In the genomic region with DNA sequence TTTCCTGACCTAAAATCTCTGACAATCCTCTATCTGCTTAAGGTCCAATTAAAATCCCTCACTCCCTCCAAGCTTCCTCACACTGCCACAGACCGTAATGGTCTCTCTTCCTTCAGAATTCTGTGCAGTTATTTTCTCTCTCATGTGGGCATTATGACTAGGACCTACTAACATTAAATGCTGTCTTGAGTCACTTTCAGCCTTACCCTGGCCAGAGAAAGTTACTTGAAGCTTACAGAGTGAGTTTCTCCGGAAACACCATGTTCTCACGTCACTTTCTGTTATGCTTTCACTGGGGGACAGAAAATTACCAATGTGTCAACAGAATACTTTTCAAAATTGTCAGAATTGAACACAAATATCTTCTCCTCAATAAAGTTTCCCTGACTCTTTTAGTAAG, we compare ENCODE assay signal across 1 cellular context.
TF ChIP-seq lines count a peak whose summit lies in the region.

No MANE protein-coding gene starts in this region.

TF ChIP-seq in GM12878, 131 proteins besides CTCF, POLR2A, EP300 and RAD21 (continued from another document):
- TF ChIP-seq, protein P1, sequence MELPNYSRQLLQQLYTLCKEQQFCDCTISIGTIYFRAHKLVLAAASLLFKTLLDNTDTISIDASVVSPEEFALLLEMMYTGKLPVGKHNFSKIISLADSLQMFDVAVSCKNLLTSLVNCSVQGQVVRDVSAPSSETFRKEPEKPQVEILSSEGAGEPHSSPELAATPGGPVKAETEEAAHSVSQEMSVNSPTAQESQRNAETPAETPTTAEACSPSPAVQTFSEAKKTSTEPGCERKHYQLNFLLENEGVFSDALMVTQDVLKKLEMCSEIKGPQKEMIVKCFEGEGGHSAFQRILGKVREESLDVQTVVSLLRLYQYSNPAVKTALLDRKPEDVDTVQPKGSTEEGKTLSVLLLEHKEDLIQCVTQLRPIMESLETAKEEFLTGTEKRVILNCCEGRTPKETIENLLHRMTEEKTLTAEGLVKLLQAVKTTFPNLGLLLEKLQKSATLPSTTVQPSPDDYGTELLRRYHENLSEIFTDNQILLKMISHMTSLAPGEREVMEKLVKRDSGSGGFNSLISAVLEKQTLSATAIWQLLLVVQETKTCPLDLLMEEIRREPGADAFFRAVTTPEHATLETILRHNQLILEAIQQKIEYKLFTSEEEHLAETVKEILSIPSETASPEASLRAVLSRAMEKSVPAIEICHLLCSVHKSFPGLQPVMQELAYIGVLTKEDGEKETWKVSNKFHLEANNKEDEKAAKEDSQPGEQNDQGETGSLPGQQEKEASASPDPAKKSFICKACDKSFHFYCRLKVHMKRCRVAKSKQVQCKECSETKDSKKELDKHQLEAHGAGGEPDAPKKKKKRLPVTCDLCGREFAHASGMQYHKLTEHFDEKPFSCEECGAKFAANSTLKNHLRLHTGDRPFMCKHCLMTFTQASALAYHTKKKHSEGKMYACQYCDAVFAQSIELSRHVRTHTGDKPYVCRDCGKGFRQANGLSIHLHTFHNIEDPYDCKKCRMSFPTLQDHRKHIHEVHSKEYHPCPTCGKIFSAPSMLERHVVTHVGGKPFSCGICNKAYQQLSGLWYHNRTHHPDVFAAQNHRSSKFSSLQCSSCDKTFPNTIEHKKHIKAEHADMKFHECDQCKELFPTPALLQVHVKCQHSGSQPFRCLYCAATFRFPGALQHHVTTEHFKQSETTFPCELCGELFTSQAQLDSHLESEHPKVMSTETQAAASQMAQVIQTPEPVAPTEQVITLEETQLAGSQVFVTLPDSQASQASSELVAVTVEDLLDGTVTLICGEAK (IDR thresholded peaks at IDR 0.05; ENCODE audit: borderline replicate concordance), result peak; percentile 64; the same call in 1 of the 2 replicates
- no peak for TF ChIP-seq TBL1XR1 (IDR thresholded peaks at IDR 0.05; ENCODE audit: low read depth, low read length)
- no peak for TF ChIP-seq ZNF384 (IDR thresholded peaks at IDR 0.05; ENCODE audit: borderline replicate concordance, low read depth, low read length)
- TF ChIP-seq JUND (IDR thresholded peaks at IDR 0.05; ENCODE audit: low read depth, low read length), result no peak
- no peak for TF ChIP-seq POLR2AphosphoS5 (IDR thresholded peaks at IDR 0.05; ENCODE audit: low read length)
- TF ChIP-seq SREBF2 (IDR thresholded peaks at IDR 0.05; ENCODE audit: low read length), result no peak
- TF ChIP-seq CHD2 (IDR thresholded peaks at IDR 0.05; ENCODE audit: borderline replicate concordance, low read depth, low read length), result no peak
- TF ChIP-seq EGR1 (IDR thresholded peaks at IDR 0.05; ENCODE audit: borderline replicate concordance in 1 of 2, low read depth in 2 of 2, low read length in 2 of 2), result no peak
- TF ChIP-seq YY1 (IDR thresholded peaks at IDR 0.05; ENCODE audit: low read depth, low read length), result no peak
- TF ChIP-seq EED (IDR thresholded peaks at IDR 0.05; ENCODE audit: low read depth), result no peak
- no peak for TF ChIP-seq TCF12 (IDR thresholded peaks at IDR 0.05; ENCODE audit: low read depth, low read length)
- TF ChIP-seq ZNF217 (IDR thresholded peaks at IDR 0.05), result no peak
- TF ChIP-seq, protein P2, sequence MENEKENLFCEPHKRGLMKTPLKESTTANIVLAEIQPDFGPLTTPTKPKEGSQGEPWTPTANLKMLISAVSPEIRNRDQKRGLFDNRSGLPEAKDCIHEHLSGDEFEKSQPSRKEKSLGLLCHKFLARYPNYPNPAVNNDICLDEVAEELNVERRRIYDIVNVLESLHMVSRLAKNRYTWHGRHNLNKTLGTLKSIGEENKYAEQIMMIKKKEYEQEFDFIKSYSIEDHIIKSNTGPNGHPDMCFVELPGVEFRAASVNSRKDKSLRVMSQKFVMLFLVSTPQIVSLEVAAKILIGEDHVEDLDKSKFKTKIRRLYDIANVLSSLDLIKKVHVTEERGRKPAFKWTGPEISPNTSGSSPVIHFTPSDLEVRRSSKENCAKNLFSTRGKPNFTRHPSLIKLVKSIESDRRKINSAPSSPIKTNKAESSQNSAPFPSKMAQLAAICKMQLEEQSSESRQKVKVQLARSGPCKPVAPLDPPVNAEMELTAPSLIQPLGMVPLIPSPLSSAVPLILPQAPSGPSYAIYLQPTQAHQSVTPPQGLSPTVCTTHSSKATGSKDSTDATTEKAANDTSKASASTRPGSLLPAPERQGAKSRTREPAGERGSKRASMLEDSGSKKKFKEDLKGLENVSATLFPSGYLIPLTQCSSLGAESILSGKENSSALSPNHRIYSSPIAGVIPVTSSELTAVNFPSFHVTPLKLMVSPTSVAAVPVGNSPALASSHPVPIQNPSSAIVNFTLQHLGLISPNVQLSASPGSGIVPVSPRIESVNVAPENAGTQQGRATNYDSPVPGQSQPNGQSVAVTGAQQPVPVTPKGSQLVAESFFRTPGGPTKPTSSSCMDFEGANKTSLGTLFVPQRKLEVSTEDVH (IDR thresholded peaks at IDR 0.05; ENCODE audit: low read depth, partially characterized antibody), result no peak
- TF ChIP-seq SMARCA5 (IDR thresholded peaks at IDR 0.05), result 0 out of 2 replicates have a peak, but pooled peaks have one; percentile 23
- no peak for TF ChIP-seq BACH1 (IDR thresholded peaks at IDR 0.05; ENCODE audit: borderline replicate concordance)
- peak; percentile 63; the same call in 1 of the 2 replicates for TF ChIP-seq ATF7 (IDR thresholded peaks at IDR 0.05; ENCODE audit: low read depth)
- no peak for TF ChIP-seq MEF2A (IDR thresholded peaks at IDR 0.05; ENCODE audit: insufficient read depth, low read depth, low read length)
- no peak for TF ChIP-seq BMI1 (IDR thresholded peaks at IDR 0.05; ENCODE audit: borderline replicate concordance)
- TF ChIP-seq, protein P3, sequence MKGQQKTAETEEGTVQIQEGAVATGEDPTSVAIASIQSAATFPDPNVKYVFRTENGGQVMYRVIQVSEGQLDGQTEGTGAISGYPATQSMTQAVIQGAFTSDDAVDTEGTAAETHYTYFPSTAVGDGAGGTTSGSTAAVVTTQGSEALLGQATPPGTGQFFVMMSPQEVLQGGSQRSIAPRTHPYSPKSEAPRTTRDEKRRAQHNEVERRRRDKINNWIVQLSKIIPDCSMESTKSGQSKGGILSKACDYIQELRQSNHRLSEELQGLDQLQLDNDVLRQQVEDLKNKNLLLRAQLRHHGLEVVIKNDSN (IDR thresholded peaks at IDR 0.05; ENCODE audit: borderline replicate concordance, extremely low read length, insufficient read depth, low read depth, low read length), result no peak
- TF ChIP-seq BHLHE40 (IDR thresholded peaks at IDR 0.05; ENCODE audit: borderline replicate concordance in 1 of 2, low read depth in 2 of 2, low read length in 1 of 2), result 0 out of 4 replicates have a peak, but pooled peaks of 1 of the 2 experiments have one; percentile 8
- TF ChIP-seq IKZF1 (conservative IDR thresholded peaks at IDR 0.05), result peak; percentile 18; the same call in 1 of the 2 replicates
- TF ChIP-seq SMAD5 (IDR thresholded peaks at IDR 0.05; ENCODE audit: low read depth), result no peak
- no peak for TF ChIP-seq CEBPB (IDR thresholded peaks at IDR 0.05; ENCODE audit: borderline replicate concordance in 1 of 2, low read depth in 2 of 2, low read length in 2 of 2)
- TF ChIP-seq NBN (IDR thresholded peaks at IDR 0.05), result no peak
- 0 out of 4 replicates have a peak, but pooled peaks have one; percentile 22 to 32 for TF ChIP-seq IKZF2 (IDR thresholded peaks at IDR 0.05)
- TF ChIP-seq ETV6 (conservative IDR thresholded peaks at IDR 0.05 in 1 of 2, IDR thresholded peaks at IDR 0.05 in 1 of 2; ENCODE audit: borderline replicate concordance in 1 of 2, low read depth in 1 of 2), result no peak
- TF ChIP-seq JUNB (IDR thresholded peaks at IDR 0.05), result no peak
- TF ChIP-seq, protein P4, sequence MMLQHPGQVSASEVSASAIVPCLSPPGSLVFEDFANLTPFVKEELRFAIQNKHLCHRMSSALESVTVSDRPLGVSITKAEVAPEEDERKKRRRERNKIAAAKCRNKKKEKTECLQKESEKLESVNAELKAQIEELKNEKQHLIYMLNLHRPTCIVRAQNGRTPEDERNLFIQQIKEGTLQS (IDR thresholded peaks at IDR 0.05; ENCODE audit: borderline replicate concordance, extremely low read depth, low read depth, low read length), result no peak
- TF ChIP-seq, protein P5, sequence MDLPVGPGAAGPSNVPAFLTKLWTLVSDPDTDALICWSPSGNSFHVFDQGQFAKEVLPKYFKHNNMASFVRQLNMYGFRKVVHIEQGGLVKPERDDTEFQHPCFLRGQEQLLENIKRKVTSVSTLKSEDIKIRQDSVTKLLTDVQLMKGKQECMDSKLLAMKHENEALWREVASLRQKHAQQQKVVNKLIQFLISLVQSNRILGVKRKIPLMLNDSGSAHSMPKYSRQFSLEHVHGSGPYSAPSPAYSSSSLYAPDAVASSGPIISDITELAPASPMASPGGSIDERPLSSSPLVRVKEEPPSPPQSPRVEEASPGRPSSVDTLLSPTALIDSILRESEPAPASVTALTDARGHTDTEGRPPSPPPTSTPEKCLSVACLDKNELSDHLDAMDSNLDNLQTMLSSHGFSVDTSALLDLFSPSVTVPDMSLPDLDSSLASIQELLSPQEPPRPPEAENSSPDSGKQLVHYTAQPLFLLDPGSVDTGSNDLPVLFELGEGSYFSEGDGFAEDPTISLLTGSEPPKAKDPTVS (IDR thresholded peaks at IDR 0.05; ENCODE audit: low read depth, low read length), result no peak
- TF ChIP-seq, protein P6, sequence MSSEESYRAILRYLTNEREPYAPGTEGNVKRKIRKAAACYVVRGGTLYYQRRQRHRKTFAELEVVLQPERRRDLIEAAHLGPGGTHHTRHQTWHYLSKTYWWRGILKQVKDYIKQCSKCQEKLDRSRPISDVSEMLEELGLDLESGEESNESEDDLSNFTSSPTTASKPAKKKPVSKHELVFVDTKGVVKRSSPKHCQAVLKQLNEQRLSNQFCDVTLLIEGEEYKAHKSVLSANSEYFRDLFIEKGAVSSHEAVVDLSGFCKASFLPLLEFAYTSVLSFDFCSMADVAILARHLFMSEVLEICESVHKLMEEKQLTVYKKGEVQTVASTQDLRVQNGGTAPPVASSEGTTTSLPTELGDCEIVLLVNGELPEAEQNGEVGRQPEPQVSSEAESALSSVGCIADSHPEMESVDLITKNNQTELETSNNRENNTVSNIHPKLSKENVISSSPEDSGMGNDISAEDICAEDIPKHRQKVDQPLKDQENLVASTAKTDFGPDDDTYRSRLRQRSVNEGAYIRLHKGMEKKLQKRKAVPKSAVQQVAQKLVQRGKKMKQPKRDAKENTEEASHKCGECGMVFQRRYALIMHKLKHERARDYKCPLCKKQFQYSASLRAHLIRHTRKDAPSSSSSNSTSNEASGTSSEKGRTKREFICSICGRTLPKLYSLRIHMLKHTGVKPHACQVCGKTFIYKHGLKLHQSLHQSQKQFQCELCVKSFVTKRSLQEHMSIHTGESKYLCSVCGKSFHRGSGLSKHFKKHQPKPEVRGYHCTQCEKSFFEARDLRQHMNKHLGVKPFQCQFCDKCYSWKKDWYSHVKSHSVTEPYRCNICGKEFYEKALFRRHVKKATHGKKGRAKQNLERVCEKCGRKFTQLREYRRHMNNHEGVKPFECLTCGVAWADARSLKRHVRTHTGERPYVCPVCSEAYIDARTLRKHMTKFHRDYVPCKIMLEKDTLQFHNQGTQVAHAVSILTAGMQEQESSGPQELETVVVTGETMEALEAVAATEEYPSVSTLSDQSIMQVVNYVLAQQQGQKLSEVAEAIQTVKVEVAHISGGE (CRISPR knock-in tag; IDR thresholded peaks at IDR 0.05), result no peak
- no peak for TF ChIP-seq POU2F2 (IDR thresholded peaks at IDR 0.05; ENCODE audit: borderline replicate concordance, low read depth, low read length)
- TF ChIP-seq TCF7 (IDR thresholded peaks at IDR 0.05; ENCODE audit: borderline replicate concordance), result no peak
- TF ChIP-seq, protein P7, sequence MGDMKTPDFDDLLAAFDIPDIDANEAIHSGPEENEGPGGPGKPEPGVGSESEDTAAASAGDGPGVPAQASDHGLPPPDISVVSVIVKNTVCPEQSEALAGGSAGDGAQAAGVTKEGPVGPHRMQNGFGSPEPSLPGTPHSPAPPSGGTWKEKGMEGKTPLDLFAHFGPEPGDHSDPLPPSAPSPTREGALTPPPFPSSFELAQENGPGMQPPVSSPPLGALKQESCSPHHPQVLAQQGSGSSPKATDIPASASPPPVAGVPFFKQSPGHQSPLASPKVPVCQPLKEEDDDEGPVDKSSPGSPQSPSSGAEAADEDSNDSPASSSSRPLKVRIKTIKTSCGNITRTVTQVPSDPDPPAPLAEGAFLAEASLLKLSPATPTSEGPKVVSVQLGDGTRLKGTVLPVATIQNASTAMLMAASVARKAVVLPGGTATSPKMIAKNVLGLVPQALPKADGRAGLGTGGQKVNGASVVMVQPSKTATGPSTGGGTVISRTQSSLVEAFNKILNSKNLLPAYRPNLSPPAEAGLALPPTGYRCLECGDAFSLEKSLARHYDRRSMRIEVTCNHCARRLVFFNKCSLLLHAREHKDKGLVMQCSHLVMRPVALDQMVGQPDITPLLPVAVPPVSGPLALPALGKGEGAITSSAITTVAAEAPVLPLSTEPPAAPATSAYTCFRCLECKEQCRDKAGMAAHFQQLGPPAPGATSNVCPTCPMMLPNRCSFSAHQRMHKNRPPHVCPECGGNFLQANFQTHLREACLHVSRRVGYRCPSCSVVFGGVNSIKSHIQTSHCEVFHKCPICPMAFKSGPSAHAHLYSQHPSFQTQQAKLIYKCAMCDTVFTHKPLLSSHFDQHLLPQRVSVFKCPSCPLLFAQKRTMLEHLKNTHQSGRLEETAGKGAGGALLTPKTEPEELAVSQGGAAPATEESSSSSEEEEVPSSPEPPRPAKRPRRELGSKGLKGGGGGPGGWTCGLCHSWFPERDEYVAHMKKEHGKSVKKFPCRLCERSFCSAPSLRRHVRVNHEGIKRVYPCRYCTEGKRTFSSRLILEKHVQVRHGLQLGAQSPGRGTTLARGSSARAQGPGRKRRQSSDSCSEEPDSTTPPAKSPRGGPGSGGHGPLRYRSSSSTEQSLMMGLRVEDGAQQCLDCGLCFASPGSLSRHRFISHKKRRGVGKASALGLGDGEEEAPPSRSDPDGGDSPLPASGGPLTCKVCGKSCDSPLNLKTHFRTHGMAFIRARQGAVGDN (IDR thresholded peaks at IDR 0.05), result 0 out of 2 replicates have a peak, but pooled peaks have one; percentile 25
- no peak for TF ChIP-seq GABPA (IDR thresholded peaks at IDR 0.05; ENCODE audit: low read depth)
- TF ChIP-seq DPF2 (IDR thresholded peaks at IDR 0.05), result no peak; the same call in 1 of the 2 replicates
- 0 out of 2 replicates have a peak, but pooled peaks have one; percentile 16 for TF ChIP-seq MTA2 (IDR thresholded peaks at IDR 0.05; ENCODE audit: low read depth)
